In the genomic region with DNA sequence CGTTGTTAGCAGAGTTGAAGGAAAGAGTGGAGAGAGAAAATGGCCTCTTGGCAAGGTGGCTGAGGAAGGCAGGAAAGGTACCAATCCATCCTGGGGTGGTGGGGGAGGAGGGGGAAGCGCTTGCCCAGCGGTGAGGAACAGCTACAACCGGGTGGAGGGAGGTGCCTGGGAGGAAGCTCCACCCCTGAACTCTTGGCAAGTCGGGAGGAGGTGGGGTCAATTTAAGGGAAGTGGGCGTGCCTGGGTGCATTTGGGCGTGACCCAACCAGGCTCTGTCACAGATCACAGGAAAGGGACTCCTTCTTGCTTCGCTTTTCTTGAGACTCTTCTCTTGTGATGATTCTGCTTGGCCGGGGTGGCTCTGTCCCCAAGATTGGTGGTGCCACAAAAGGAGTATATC, we compare ENCODE assay signal across 8 cellular contexts. TPM values are rescaled to one million over a fixed set of nuclear protein-coding genes. Genes with fewer than 3 reads are reported as not detected.
A peak's percentile ranks its signal among the peaks of the same experiment; 100 is the strongest.
DNase-seq lines count a peak whose midpoint lies in the region; ATAC-seq and TF ChIP-seq lines count a peak whose summit lies in the region.

No MANE protein-coding gene starts in this region.

- no peak overlapping the region for H3K27ac ChIP-seq in smooth muscle cell (ENCODE audit: low read depth)

- peak; percentile 100 for ATAC-seq in GM21619 (IDR thresholded peaks at IDR 0.05; ENCODE audit: unreplicated experiment)

- peaks cover 0 to 3% (median 0%) of the 10 kb centered on the region in 3 donors for H3K27me3 Mint-ChIP-seq in immature natural killer cell (ENCODE audit: low read depth in 3 of 3)

- H3K4me2 ChIP-seq in smooth muscle cell: no peak overlapping the region

- no peaks in the 10 kb centered on the region for H3K79me2 ChIP-seq in smooth muscle cell (ENCODE audit: low read depth)

- in situ Hi-C loops in astrocyte of the spinal cord (cut with HindIII; ENCODE audit: low sequenced_read_pairs): no loop called here

- no peak overlapping the region for H2AFZ ChIP-seq in smooth muscle cell (ENCODE audit: low read depth)

- no peak for TF ChIP-seq CTCF in astrocyte of the spinal cord (IDR thresholded peaks at IDR 0.05; ENCODE audit: low read depth, low read length)
- TF ChIP-seq CTCF in smooth muscle cell (IDR thresholded peaks at IDR 0.05; ENCODE audit: borderline replicate concordance, insufficient read depth, poor library complexity, severe bottlenecking): no peak

- no peak overlapping the region for H3K4me3 ChIP-seq in astrocyte of the spinal cord (ENCODE audit: low read depth, low read length)
- H3K4me3 ChIP-seq in smooth muscle cell: no peak overlapping the region

- H4K20me1 ChIP-seq in smooth muscle cell (ENCODE audit: low read depth): peaks cover 9% of the 10 kb centered on the region

- peaks cover 12 to 13% of the 10 kb centered on the region in 2 donors for H3K4me1 Mint-ChIP-seq in immature natural killer cell

- H3K27me3 ChIP-seq in smooth muscle cell (ENCODE audit: low read depth): no peaks in the 10 kb centered on the region

- H3K9ac ChIP-seq in ES-I3 (ENCODE audit: low read depth, low read length) (peak overlapping the region; percentile 34; the same call in 1 of the 2 replicates), smooth muscle cell (ENCODE audit: low read depth) (no peak overlapping the region)

- DNase-seq in HuH-7 (ENCODE audit: low spot score) (peak; percentile 14), T-helper 9 cell (peak; percentile 64), astrocyte of the spinal cord (ENCODE audit: low read depth, low spot score) (peak; percentile 25), immature natural killer cell (peak; percentile 73 to 82 (median 80)), smooth muscle cell (lab: John Stamatoyannopoulos, UW; ENCODE audit: unreplicated experiment) (no peak)
- DNase-seq in stimulated activated CD4-positive, alpha-beta T cell treated with anti-CD3 and anti-CD28 coated beads, TNF-alpha, amount 100 ng/mL, for 48 hours (ENCODE audit: low read depth in 3 of 3): peak; percentile 36 to 60 (median 53)

- no peaks in the 10 kb centered on the region for H3F3A ChIP-seq in smooth muscle cell (ENCODE audit: low read depth)

- H3K36me3 Mint-ChIP-seq in immature natural killer cell: peaks cover 0 to 4% (median 3%) of the 10 kb centered on the region in 3 donors

- peaks cover 2% of the 10 kb centered on the region for H3K36me3 ChIP-seq in ES-I3 (ENCODE audit: insufficient read depth, low read length)
- H3K36me3 ChIP-seq in smooth muscle cell (ENCODE audit: low read depth): no peaks in the 10 kb centered on the region

- WGBS in smooth muscle cell (ENCODE audit: low lambda C conversion rate): 52% methylated on average over 7 of the region's 9 CpGs

- H3K4me1 ChIP-seq in ES-I3 (ENCODE audit: insufficient read depth, low read length) (peaks cover 16% of the 10 kb centered on the region), smooth muscle cell (ENCODE audit: low read depth) (no peaks in the 10 kb centered on the region)

- H3K9me3 Mint-ChIP-seq in immature natural killer cell: peaks cover 0 to 2% (median 0%) of the 10 kb centered on the region in 6 donors

- peak overlapping the region; percentile 20 to 79 (median 62) for H3K27ac Mint-ChIP-seq in immature natural killer cell

- H3K9me3 ChIP-seq in ES-I3 (ENCODE audit: control insufficient read depth, insufficient read depth, low read length) (no peaks in the 10 kb centered on the region), smooth muscle cell (replicated peaks; ENCODE audit: low read depth) (no peaks in the 10 kb centered on the region)

- H3K4me3 Mint-ChIP-seq in immature natural killer cell: peak overlapping the region; percentile 64 to 78 (median 76)

RNA-seq across cellular contexts. Expression of gene BCORL1, which starts 41.7 kb away (rescaled TPM):
- 1 to 10 TPM in 1 of 3 donors, under 1 TPM in 1, not detected in 1; 0.59 to 2.8 TPM for polyA plus RNA-seq in immature natural killer cell
- 3.0 TPM in 2 replicates for total RNA-seq in smooth muscle cell
- 8.0 and 14.8 TPM in 2 replicates for polyA plus RNA-seq in smooth muscle cell
